ENCODE assay signal across 30 cellular contexts in the genomic region with DNA sequence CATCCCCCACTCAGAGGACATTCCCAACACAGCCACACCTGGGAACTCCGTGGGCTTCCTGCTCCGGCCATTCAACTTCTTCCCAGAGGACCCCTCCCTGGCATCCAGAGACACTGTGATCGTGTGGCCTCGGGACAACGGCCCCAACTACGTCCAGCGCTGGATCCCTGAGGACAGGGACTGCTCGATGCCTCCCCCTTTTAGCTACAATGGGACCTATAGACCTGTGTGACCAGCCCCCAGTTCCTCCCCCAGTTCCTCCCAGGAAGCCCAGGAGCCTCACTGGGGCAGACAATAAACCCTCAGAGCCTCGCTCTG. TPM values are rescaled to one million over a fixed set of nuclear protein-coding genes. Genes with fewer than 3 reads are reported as not detected.
"Had no signal": no experiment of that assay in that cellular context is flagged by ENCODE, and none has a peak within 500 bp of the region (broad histone marks: within the 10 kb centered on the region; RNA-seq: fewer than 3 reads in every experiment).

No MANE protein-coding gene starts in this region.

- H3K4me3 ChIP-seq: adrenal gland, body of pancreas, dorsolateral prefrontal cortex, gastrocnemius medialis, ovary, stomach, suprapubic skin, tibial artery, upper lobe of right lung had no signal

- H3K27me3 Mint-ChIP-seq: activated naive CD8-positive, alpha-beta T cell treated with anti-CD3 and anti-CD28 coated beads for 36 hours; progenitor cell of endocrine pancreas had no signal

- H3K36me3 Mint-ChIP-seq: activated naive CD8-positive, alpha-beta T cell treated with anti-CD3 and anti-CD28 coated beads for 36 hours; stimulated activated naive B cell treated with anti-CD40 and anti-IgM and Interleukin-4, amounts not matched to agents 10 μg/mL and 1 μg/mL and 100 μg/mL, for 72 hours had no signal

- H3K9me3 Mint-ChIP-seq: activated CD4-positive, alpha-beta memory T cell treated with anti-CD3 and anti-CD28 coated beads, Interleukin-2, amount 10 ng/mL, durations not matched to agents 7 days and 5 days; activated CD4-positive, alpha-beta T cell treated with anti-CD3 and anti-CD28 coated beads, Interleukin-2, amount 10 ng/mL, durations not matched to agents 24 days and 14 days; activated naive CD4-positive, alpha-beta T cell treated with anti-CD3 and anti-CD28 coated beads for 36 hours; activated naive CD8-positive, alpha-beta T cell treated with anti-CD3 and anti-CD28 coated beads for 36 hours; stimulated activated naive B cell treated with anti-CD40 and anti-IgM and Interleukin-4, amounts not matched to agents 10 μg/mL and 1 μg/mL and 100 μg/mL, for 72 hours had no signal

- DNase-seq: activated CD4-positive, alpha-beta memory T cell treated with anti-CD3 and anti-CD28 coated beads, Interleukin-2, amount 10 ng/mL, durations not matched to agents 7 days and 5 days; activated CD4-positive, CD25-positive, alpha-beta regulatory T cell treated with anti-CD3 and anti-CD28 coated beads, Interleukin-2, amount 50 U/mL, for 72 hours; activated effector memory CD4-positive, alpha-beta T cell treated with Interleukin-2 at 50 U/mL for 16 hours; activated naive CD8-positive, alpha-beta T cell treated with anti-CD3 and anti-CD28 coated beads for 36 hours; body of pancreas; dorsolateral prefrontal cortex; effector memory CD4-positive, alpha-beta T cell; erythroblast; gastrocnemius medialis; glutamatergic neuron; left cardiac atrium; left ventricle myocardium superior; midbrain; small intestine; stimulated activated CD4-positive, alpha-beta T cell treated with anti-CD3 and anti-CD28 coated beads, Interleukin-4, amount 100 ng/mL, for 24 hours; stimulated activated naive B cell treated with anti-CD40 and anti-IgM and Interleukin-4, amounts not matched to agents 10 μg/mL and 1 μg/mL and 100 μg/mL, for 72 hours; stomach; T-helper 2 cell; tibial artery; upper lobe of right lung had no signal

- H3K4me3 Mint-ChIP-seq: activated CD4-positive, alpha-beta memory T cell treated with anti-CD3 and anti-CD28 coated beads, Interleukin-2, amount 10 ng/mL, durations not matched to agents 7 days and 5 days; activated CD4-positive, alpha-beta T cell treated with anti-CD3 and anti-CD28 coated beads, Interleukin-2, amount 10 ng/mL, durations not matched to agents 24 days and 14 days; activated naive CD4-positive, alpha-beta T cell treated with anti-CD3 and anti-CD28 coated beads for 36 hours; activated naive CD8-positive, alpha-beta T cell treated with anti-CD3 and anti-CD28 coated beads for 36 hours; memory B cell; naive thymus-derived CD8-positive, alpha-beta T cell; stimulated activated naive B cell treated with anti-CD40 and anti-IgM and Interleukin-4, amounts not matched to agents 10 μg/mL and 1 μg/mL and 100 μg/mL, for 72 hours had no signal

- H3K27ac Mint-ChIP-seq: activated CD4-positive, alpha-beta memory T cell treated with anti-CD3 and anti-CD28 coated beads, Interleukin-2, amount 10 ng/mL, durations not matched to agents 7 days and 5 days; activated CD4-positive, alpha-beta T cell treated with anti-CD3 and anti-CD28 coated beads, Interleukin-2, amount 10 ng/mL, durations not matched to agents 24 days and 14 days; activated naive CD4-positive, alpha-beta T cell treated with anti-CD3 and anti-CD28 coated beads for 36 hours; activated naive CD8-positive, alpha-beta T cell treated with anti-CD3 and anti-CD28 coated beads for 36 hours; memory B cell; stimulated activated naive B cell treated with anti-CD40 and anti-IgM and Interleukin-4, amounts not matched to agents 10 μg/mL and 1 μg/mL and 100 μg/mL, for 72 hours had no signal

- H3K9me3 ChIP-seq: adrenal gland, body of pancreas, gastrocnemius medialis, neutrophil, ovary, stomach, suprapubic skin, tibial artery, upper lobe of right lung had no signal

- H3K4me1 Mint-ChIP-seq: activated CD4-positive, alpha-beta memory T cell treated with anti-CD3 and anti-CD28 coated beads, Interleukin-2, amount 10 ng/mL, durations not matched to agents 7 days and 5 days; activated CD4-positive, alpha-beta T cell treated with anti-CD3 and anti-CD28 coated beads, Interleukin-2, amount 10 ng/mL, durations not matched to agents 24 days and 14 days; activated naive CD8-positive, alpha-beta T cell treated with anti-CD3 and anti-CD28 coated beads for 36 hours; memory B cell; stimulated activated naive B cell treated with anti-CD40 and anti-IgM and Interleukin-4, amounts not matched to agents 10 μg/mL and 1 μg/mL and 100 μg/mL, for 72 hours had no signal

- H3K27ac ChIP-seq: adrenal gland, body of pancreas, dorsolateral prefrontal cortex, gastrocnemius medialis, neutrophil, ovary, stomach, suprapubic skin, tibial artery, upper lobe of right lung had no signal

- H3K27me3 ChIP-seq: adrenal gland, body of pancreas, neutrophil, ovary, upper lobe of right lung had no signal

- H3K36me3 ChIP-seq: adrenal gland, gastrocnemius medialis, neutrophil, ovary, stomach, suprapubic skin, tibial artery, upper lobe of right lung had no signal

- H3K4me1 ChIP-seq: body of pancreas, gastrocnemius medialis, stomach, suprapubic skin, tibial artery, upper lobe of right lung had no signal

- ATAC-seq: body of pancreas; gastrocnemius medialis; left ventricle myocardium superior; naive thymus-derived CD8-positive, alpha-beta T cell; sciatic nerve; stimulated activated naive B cell treated with anti-CD40 and anti-IgM and Interleukin-4, amounts not matched to agents 10 μg/mL and 1 μg/mL and 100 μg/mL, for 72 hours; upper lobe of right lung had no signal

RNA-seq across cellular contexts. Expression of gene AOC1, which starts 8.6 kb away (rescaled TPM):
- total RNA-seq: activated CD4-positive, alpha-beta memory T cell treated with anti-CD3 and anti-CD28 coated beads, Interleukin-2, amount 10 ng/mL, durations not matched to agents 7 days and 5 days; activated CD4-positive, alpha-beta T cell treated with anti-CD3 and anti-CD28 coated beads, Interleukin-2, amount 10 ng/mL, durations not matched to agents 24 days and 14 days; activated naive CD4-positive, alpha-beta T cell treated with anti-CD3 and anti-CD28 coated beads for 36 hours; activated naive CD8-positive, alpha-beta T cell treated with anti-CD3 and anti-CD28 coated beads for 36 hours; naive thymus-derived CD8-positive, alpha-beta T cell; sciatic nerve had no signal
